16 cellular contexts compared by ENCODE assay signal in genomic region chr7:146176790-146177189, GRCh38.
"Had no signal": no experiment of that assay in that cellular context is flagged by ENCODE, and none has a peak within 500 bp of the region (broad histone marks: within the 10 kb centered on the region; RNA-seq: fewer than 3 reads in every experiment).

No MANE protein-coding gene starts in this region.

- ATAC-seq: foreskin keratinocyte; left cardiac atrium; lower lobe of right lung; pancreas; stimulated activated naive CD8-positive, alpha-beta T cell treated with anti-CD3 and anti-CD28 coated beads, Interleukin-15, amount 100 ng/mL, for 72 hours had no signal

- DNase-seq: activated CD4-positive, alpha-beta memory T cell treated with anti-CD3 and anti-CD28 coated beads for 36 hours; activated CD4-positive, alpha-beta T cell treated with anti-CD3 and anti-CD28 coated beads for 1 hour; activated naive CD4-positive, alpha-beta T cell treated with anti-CD3 and anti-CD28 coated beads, Interleukin-2, amount 10 ng/mL, durations not matched to agents 7 days and 5 days; activated T-cell treated with anti-CD3 and anti-CD28 coated beads, Interleukin-2, amount 50 U/mL, for 24 hours; effector memory CD4-positive, alpha-beta T cell; foreskin keratinocyte; left cardiac atrium; lower lobe of right lung; midbrain; pancreas; sigmoid colon; spleen; stimulated activated naive CD8-positive, alpha-beta T cell treated with anti-CD3 and anti-CD28 coated beads, Interleukin-15, amount 100 ng/mL, for 72 hours; T-helper 9 cell had no signal

- FAIRE-seq: astrocyte, bronchial epithelial cell, pancreas had no signal
